In genomic region chr1:157819215-157819614, GRCh38 we compare ENCODE assay signal across 17 cellular contexts. TPM values are rescaled to one million over a fixed set of nuclear protein-coding genes. Genes with fewer than 3 reads are reported as not detected.
A peak's percentile ranks its signal among the peaks of the same experiment; 100 is the strongest.
DNase-seq lines count a peak whose midpoint lies in the region; ATAC-seq and TF ChIP-seq lines count a peak whose summit lies in the region.
"Had no signal": no experiment of that assay in that cellular context is flagged by ENCODE, and none has a peak within 500 bp of the region (broad histone marks: within the 10 kb centered on the region; RNA-seq: fewer than 3 reads in every experiment).

No MANE protein-coding gene starts in this region.

- TF ChIP-seq CTCF in OCI-LY1 (IDR thresholded peaks at IDR 0.05; ENCODE audit: low read length) (no peak), MCF 10A (IDR thresholded peaks at IDR 0.05; ENCODE audit: unreplicated experiment) (no peak)

- peaks cover 0 to 3% (median 0%) of the 10 kb centered on the region in 4 donors for H3K4me1 Mint-ChIP-seq in CD4-positive, CD25-positive, alpha-beta regulatory T cell
- H3K4me1 Mint-ChIP-seq in MCF 10A (ENCODE audit: insufficient read depth, unreplicated experiment): no peaks in the 10 kb centered on the region
- H3K4me1 Mint-ChIP-seq: CD14-positive monocyte; CD8-positive, alpha-beta memory T cell had no signal

- peaks cover 38% of the 10 kb centered on the region for H3K79me2 ChIP-seq in OCI-LY1 (ENCODE audit: insufficient read depth, low read length)

- no peak for ATAC-seq in CD4-positive, CD25-positive, alpha-beta regulatory T cell (ENCODE audit: low read depth in 2 of 2)

- H3K9me3 Mint-ChIP-seq in CD4-positive, CD25-positive, alpha-beta regulatory T cell: peaks cover 0 to 3% (median 0%) of the 10 kb centered on the region in 7 donors
- no peaks in the 10 kb centered on the region for H3K9me3 Mint-ChIP-seq in MCF 10A (ENCODE audit: unreplicated experiment)

- no peak overlapping the region for H3K4me3 Mint-ChIP-seq in CD4-positive, CD25-positive, alpha-beta regulatory T cell
- no peak overlapping the region for H3K4me3 Mint-ChIP-seq in MCF 10A (ENCODE audit: unreplicated experiment)
- H3K4me3 Mint-ChIP-seq: CD14-positive monocyte; CD8-positive, alpha-beta memory T cell; HFFc6 had no signal

- CTCF ChIA-PET in MCF 10A (lab: Yijun Ruan, JAX): interaction anchor here (0.6 kb wide), 1 partner anchor 416 kb away, joined by 3 read pairs; no protein-coding TSS in a partner anchor

- BruUV-seq in MCF 10A (replicated peaks; lab: Mats Ljungman, UMichigan): no TSS peak

- no peaks in the 10 kb centered on the region for H3K36me3 ChIP-seq in CD4-positive, CD25-positive, alpha-beta regulatory T cell (ENCODE audit: control insufficient read depth, insufficient read depth, low read length)
- H3K36me3 ChIP-seq in OCI-LY1 (ENCODE audit: insufficient read depth, low read length): peaks cover 5% of the 10 kb centered on the region; the same call in 1 of the 2 replicates
- H3K36me3 ChIP-seq: BE2C had no signal

- H3K9me2 ChIP-seq in OCI-LY1 (ENCODE audit: low read depth, low read length): no peaks in the 10 kb centered on the region

- H3K4me2 ChIP-seq in OCI-LY1 (ENCODE audit: low read length): peak overlapping the region; percentile 90

- POLR2A ChIA-PET in MCF 10A (lab: Yijun Ruan, JAX): no interaction called here

- peak overlapping the region; percentile 73 for H3K9ac ChIP-seq in OCI-LY1 (ENCODE audit: low read length)

- H3K4me3 ChIP-seq in CD4-positive, CD25-positive, alpha-beta regulatory T cell (ENCODE audit: low read depth, low read length): peak overlapping the region; percentile 21
- peak overlapping the region; percentile 65 for H3K4me3 ChIP-seq in OCI-LY1 (ENCODE audit: low read depth, low read length, poor library complexity, severe bottlenecking)
- H3K4me3 ChIP-seq in mononuclear cell (ENCODE audit: low read length): peak overlapping the region; percentile 36

- DNase-seq in CD4-positive, CD25-positive, alpha-beta regulatory T cell: no peak
- DNase-seq in AML-193 (lab: John Stamatoyannopoulos, UW): no peak
- DNase-seq in activated CD8-positive, alpha-beta memory T cell treated with anti-CD3 and anti-CD28 coated beads, Interleukin-2, amount 50 U/mL, for 48 hours: no peak
- no peak for DNase-seq in T-helper 2 cell
- no peak for DNase-seq in MCF 10A (ENCODE audit: unreplicated experiment)
- DNase-seq: ACHN; BE2C; Caco-2; CD8-positive, alpha-beta memory T cell; DND-41; HCEC 1CT; HFFc6 had no signal

- no peaks in the 10 kb centered on the region for H3F3A ChIP-seq in OCI-LY1 (ENCODE audit: insufficient read depth, low read length)

- peaks cover 5% of the 10 kb centered on the region for H3K27me3 Mint-ChIP-seq in CD4-positive, CD25-positive, alpha-beta regulatory T cell
- H3K27me3 Mint-ChIP-seq in MCF 10A (ENCODE audit: insufficient read depth, unreplicated experiment): peaks cover 9% of the 10 kb centered on the region

- H3K27ac Mint-ChIP-seq in CD4-positive, CD25-positive, alpha-beta regulatory T cell: no peak overlapping the region
- H3K27ac Mint-ChIP-seq in MCF 10A (ENCODE audit: low read depth, unreplicated experiment): no peak overlapping the region
- H3K27ac Mint-ChIP-seq: CD14-positive monocyte; CD8-positive, alpha-beta memory T cell; HFFc6 had no signal

- H3K36me3 Mint-ChIP-seq in CD4-positive, CD25-positive, alpha-beta regulatory T cell: no peaks in the 10 kb centered on the region
- no peaks in the 10 kb centered on the region for H3K36me3 Mint-ChIP-seq in MCF 10A (ENCODE audit: insufficient read depth, unreplicated experiment)
- H3K36me3 Mint-ChIP-seq: CD14-positive monocyte; CD8-positive, alpha-beta memory T cell had no signal

- H3K27me3 ChIP-seq in CD4-positive, CD25-positive, alpha-beta regulatory T cell (ENCODE audit: control insufficient read depth, insufficient read depth, low read length): no peaks in the 10 kb centered on the region
- H3K27me3 ChIP-seq in OCI-LY1 (ENCODE audit: insufficient read depth, low read length) (no peaks in the 10 kb centered on the region), mononuclear cell (ENCODE audit: insufficient read depth, low read length) (no peaks in the 10 kb centered on the region)
- H3K27me3 ChIP-seq: BE2C had no signal

- no peak overlapping the region for H3K27ac ChIP-seq in CD4-positive, CD25-positive, alpha-beta regulatory T cell (ENCODE audit: insufficient read depth, low read length, poor library complexity, severe bottlenecking)
- peak overlapping the region; percentile 86 for H3K27ac ChIP-seq in OCI-LY1 (ENCODE audit: low read depth, low read length, poor library complexity, severe bottlenecking)

- H4K20me1 ChIP-seq in OCI-LY1 (ENCODE audit: insufficient read depth, low read length): no peaks in the 10 kb centered on the region

- peaks cover 0 to 2% of the 10 kb centered on the region in 2 experiments for H3K9me3 ChIP-seq in CD4-positive, CD25-positive, alpha-beta regulatory T cell (ENCODE audit: control insufficient read depth in 2 of 2, low read length in 2 of 2)
- H3K9me3 ChIP-seq in OCI-LY1 (ENCODE audit: low read length): 0 out of 2 replicates have a peak, but pooled peaks cover 3% of the 10 kb centered on the region
- H3K9me3 ChIP-seq in mononuclear cell (ENCODE audit: low read depth, low read length): peaks cover 2% of the 10 kb centered on the region
- H3K9me3 ChIP-seq: BE2C had no signal

- H2AFZ ChIP-seq in OCI-LY1 (ENCODE audit: low read length): no peak overlapping the region

- H3K4me1 ChIP-seq in CD4-positive, CD25-positive, alpha-beta regulatory T cell (ENCODE audit: control insufficient read depth, insufficient read depth, low read length, poor library complexity, severe bottlenecking): no peaks in the 10 kb centered on the region
- peaks cover 50% of the 10 kb centered on the region for H3K4me1 ChIP-seq in OCI-LY1 (ENCODE audit: insufficient read depth, low read length, severe bottlenecking)
- H3K4me1 ChIP-seq in mononuclear cell (ENCODE audit: insufficient read depth, low read length): peaks cover 14% of the 10 kb centered on the region
- H3K4me1 ChIP-seq: BE2C, Caco-2 had no signal

- intact Hi-C loops in MCF 10A (cut with micrococcal nuclease): no loop called here

RNA-seq across cellular contexts. Expression of gene FCRL1, which starts 0.7 kb away (rescaled TPM):
- total RNA-seq in CD4-positive, CD25-positive, alpha-beta regulatory T cell: 2.9 TPM
- polyA plus RNA-seq in CD4-positive, CD25-positive, alpha-beta regulatory T cell: 1 to 10 TPM; 1.7 to 2.7 (median 2.3) TPM
- total RNA-seq in mononuclear cell (25.5 TPM), MCF 10A (2022) (not detected in 2 replicates)
- total RNA-seq: A172; Caco-2; CD8-positive, alpha-beta memory T cell; H4; HFFc6 had no signal

RNA-seq across cellular contexts. Expression of gene CD5L, which starts 22.4 kb away (rescaled TPM):
- total RNA-seq in CD4-positive, CD25-positive, alpha-beta regulatory T cell: not detected
- polyA plus RNA-seq in CD4-positive, CD25-positive, alpha-beta regulatory T cell: not detected
- total RNA-seq in mononuclear cell (not detected), MCF 10A (2022) (not detected in 2 replicates)
- total RNA-seq: A172; Caco-2; CD8-positive, alpha-beta memory T cell; H4; HFFc6 had no signal
- polyA plus RNA-seq: CD14-positive monocyte; CD8-positive, alpha-beta memory T cell had no signal

RNA-seq across cellular contexts. Expression of gene FCRL2, which starts 42.3 kb away (rescaled TPM):
- 0.17 TPM for total RNA-seq in CD4-positive, CD25-positive, alpha-beta regulatory T cell
- polyA plus RNA-seq in CD4-positive, CD25-positive, alpha-beta regulatory T cell: under 1 TPM in 2 of 4 donors, not detected in 2; 0.09 to 0.15 TPM
- total RNA-seq in mononuclear cell (4.0 TPM), MCF 10A (2022) (not detected in 2 replicates)
- total RNA-seq: A172; Caco-2; CD8-positive, alpha-beta memory T cell; H4; HFFc6 had no signal
- polyA plus RNA-seq: CD14-positive monocyte; CD8-positive, alpha-beta memory T cell had no signal
